ENCODE assay signal across 27 cellular contexts in the genomic region with DNA sequence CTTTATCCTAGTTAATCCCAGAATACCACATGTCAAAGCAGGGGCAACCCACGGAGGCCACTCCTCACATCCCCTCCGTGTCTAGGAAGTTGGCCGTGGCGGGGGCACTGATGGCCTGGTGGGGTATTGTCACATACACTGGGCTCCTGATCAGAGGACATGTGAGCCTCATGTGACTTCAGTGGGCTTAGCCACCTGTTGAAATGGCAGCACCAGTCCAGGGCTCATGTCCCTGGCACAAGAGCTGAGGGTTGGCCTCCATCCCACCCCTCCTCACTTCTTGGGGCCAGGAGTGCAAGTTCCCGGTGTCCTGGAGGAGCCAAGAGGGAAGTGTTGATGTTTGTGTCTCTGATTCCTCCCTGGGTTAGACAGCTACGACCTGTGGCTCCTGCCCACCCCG.
"Had no signal": no experiment of that assay in that cellular context is flagged by ENCODE, and none has a peak within 500 bp of the region (broad histone marks: within the 10 kb centered on the region; RNA-seq: fewer than 3 reads in every experiment).

No MANE protein-coding gene starts in this region.

- H3K9me3 Mint-ChIP-seq: dendritic cell treated with granulocyte-macrophage colony-stimulating factor and Interleukin-4, amounts not matched to agents 40 ng/mL and 50 ng/mL, for 4 days; endodermal cell; naive thymus-derived CD8-positive, alpha-beta T cell; nephron progenitor cell; stimulated activated memory B cell treated with anti-CD40 and anti-IgM and Interleukin-4, amounts not matched to agents 10 μg/mL and 1 μg/mL and 100 μg/mL, for 72 hours; type B pancreatic cell had no signal

- H3K4me3 Mint-ChIP-seq: dendritic cell treated with granulocyte-macrophage colony-stimulating factor and Interleukin-4, amounts not matched to agents 40 ng/mL and 50 ng/mL, for 4 days; endodermal cell; naive thymus-derived CD8-positive, alpha-beta T cell; nephron progenitor cell; stimulated activated memory B cell treated with anti-CD40 and anti-IgM and Interleukin-4, amounts not matched to agents 10 μg/mL and 1 μg/mL and 100 μg/mL, for 72 hours; type B pancreatic cell had no signal

- H3K79me2 ChIP-seq: hepatocyte had no signal

- H3K27me3 ChIP-seq: colonic mucosa, ovary, testis had no signal

- H3K4me1 ChIP-seq: colonic mucosa, gastroesophageal sphincter, heart left ventricle, left ventricle myocardium inferior, lower lobe of right lung, spleen, testis, tibial artery had no signal

- H3K4me2 ChIP-seq: hepatocyte had no signal

- H2AFZ ChIP-seq: hepatocyte had no signal

- H3K4me1 Mint-ChIP-seq: endodermal cell; naive thymus-derived CD8-positive, alpha-beta T cell; stimulated activated memory B cell treated with anti-CD40 and anti-IgM and Interleukin-4, amounts not matched to agents 10 μg/mL and 1 μg/mL and 100 μg/mL, for 72 hours had no signal

- H3K27ac ChIP-seq: colonic mucosa, epithelial cell of prostate, gastroesophageal sphincter, heart left ventricle, hepatocyte, left ventricle myocardium inferior, lower lobe of right lung, ovary, skin epidermis, spleen, testis, tibial artery had no signal

- H3K4me3 ChIP-seq: colonic mucosa, gastroesophageal sphincter, heart left ventricle, hepatocyte, left ventricle myocardium inferior, lower lobe of right lung, ovary, skin epidermis, spleen, testis, tibial artery had no signal

- H3K9me3 ChIP-seq: colonic mucosa, gastroesophageal sphincter, heart left ventricle, left ventricle myocardium inferior, lower lobe of right lung, ovary, spleen, testis, tibial artery had no signal

- DNase-seq: colonic mucosa; effector CD8-positive, alpha-beta T cell; endodermal cell; foreskin fibroblast; heart left ventricle; left cardiac atrium; left ventricle myocardium inferior; lower lobe of right lung; naive thymus-derived CD8-positive, alpha-beta T cell; nephron progenitor cell; occipital lobe; ovary; stimulated activated CD4-positive, alpha-beta T cell treated with anti-CD3 and anti-CD28 coated beads, Interleukin-4, amount 100 ng/mL, for 4 hours; stimulated activated naive CD8-positive, alpha-beta T cell treated with anti-CD3 and anti-CD28 coated beads, Interleukin-15, Interleukin-2, amounts not matched to agents 100 U/mL and 50 U/mL, for 24 hours; substantia nigra; testis; tibial artery had no signal

- H3K27ac Mint-ChIP-seq: dendritic cell treated with granulocyte-macrophage colony-stimulating factor and Interleukin-4, amounts not matched to agents 40 ng/mL and 50 ng/mL, for 4 days; endodermal cell; naive thymus-derived CD8-positive, alpha-beta T cell; nephron progenitor cell; stimulated activated memory B cell treated with anti-CD40 and anti-IgM and Interleukin-4, amounts not matched to agents 10 μg/mL and 1 μg/mL and 100 μg/mL, for 72 hours had no signal

- H3K36me3 ChIP-seq: colonic mucosa, gastroesophageal sphincter, heart left ventricle, left ventricle myocardium inferior, lower lobe of right lung, ovary, spleen, tibial artery had no signal

- ATAC-seq: esophagus mucosa; gastroesophageal sphincter; heart left ventricle; left cardiac atrium; lower lobe of right lung; naive thymus-derived CD8-positive, alpha-beta T cell; sciatic nerve; stimulated activated memory B cell treated with anti-CD40 and anti-IgM and Interleukin-4, amounts not matched to agents 10 μg/mL and 1 μg/mL and 100 μg/mL, for 72 hours; stimulated activated naive CD8-positive, alpha-beta T cell treated with anti-CD3 and anti-CD28 coated beads, Interleukin-15, Interleukin-2, amounts not matched to agents 100 U/mL and 50 U/mL, for 24 hours had no signal

- H3K36me3 Mint-ChIP-seq: naive thymus-derived CD8-positive, alpha-beta T cell; stimulated activated memory B cell treated with anti-CD40 and anti-IgM and Interleukin-4, amounts not matched to agents 10 μg/mL and 1 μg/mL and 100 μg/mL, for 72 hours; type B pancreatic cell had no signal
